In genomic region chr20:47237715-47238114, GRCh38 we compare ENCODE assay signal across 25 cellular contexts.
DNase-seq lines count a peak whose midpoint lies in the region; ATAC-seq and TF ChIP-seq lines count a peak whose summit lies in the region.
"Had no signal": no experiment of that assay in that cellular context is flagged by ENCODE, and none has a peak within 500 bp of the region (broad histone marks: within the 10 kb centered on the region; RNA-seq: fewer than 3 reads in every experiment).

No MANE protein-coding gene starts in this region.

- POLR2A ChIA-PET in MCF 10A (lab: Yijun Ruan, JAX) = no interaction called here

- ATAC-seq in heart left ventricle = no peak
- ATAC-seq: activated CD8-positive, alpha-beta memory T cell treated with anti-CD3 and anti-CD28 coated beads, Interleukin-2, amount 10 ng/mL, durations not matched to agents 7 days and 5 days; foreskin keratinocyte; left ventricle myocardium superior; natural killer cell treated with Interleukin-12 subunit alpha and Interleukin-12 subunit beta and Interleukin-15 and Interleukin-18, amount 100 ng/mL, for 72 hours; SK-N-SH treated with all-trans-retinoic acid at 6 μM for 48 hours had no signal

- 100% methylated on average over 4 of the region's 4 CpGs for WGBS in mammary epithelial cell (ENCODE audit: low coverage, missing lambda C conversion rate)
- WGBS in heart left ventricle, 4 donors = 91 to 99% (median 96%) methylated on average over 4 of the region's 4 CpGs

- no peak for TF ChIP-seq POLR2A in heart left ventricle (IDR thresholded peaks at IDR 0.05)

- H3K27ac ChIP-seq in mammary epithelial cell (ENCODE audit: insufficient read depth, low read depth, low read length) = no peak overlapping the region
- no peak overlapping the region for H3K27ac ChIP-seq in heart left ventricle
- H3K27ac ChIP-seq: foreskin keratinocyte, hepatocyte, pancreas, sigmoid colon had no signal

- H3K36me3 Mint-ChIP-seq in MCF 10A (ENCODE audit: insufficient read depth, unreplicated experiment) = peaks cover 100% of the 10 kb centered on the region

- peaks cover 38% of the 10 kb centered on the region for H3K36me3 ChIP-seq in mammary epithelial cell (ENCODE audit: insufficient read depth, low read length)
- H3K36me3 ChIP-seq in heart left ventricle = peaks cover 0 to 86% (median 65%) of the 10 kb centered on the region in 9 donors

- no peak for TF ChIP-seq CTCF in MCF 10A (IDR thresholded peaks at IDR 0.05; ENCODE audit: unreplicated experiment)
- no peak for TF ChIP-seq CTCF in mammary epithelial cell (conservative IDR thresholded peaks at IDR 0.05 in 1 of 2, IDR thresholded peaks at IDR 0.05 in 1 of 2; ENCODE audit: extremely low read depth in 1 of 2, insufficient read depth in 1 of 2, low read depth in 1 of 2, low read length in 2 of 2)
- no peak for TF ChIP-seq CTCF in heart left ventricle (IDR thresholded peaks at IDR 0.05)

- no peak overlapping the region for H3K4me2 ChIP-seq in mammary epithelial cell (ENCODE audit: insufficient read depth, low read depth, low read length)
- H3K4me2 ChIP-seq: hepatocyte had no signal

- H3K4me3 Mint-ChIP-seq in MCF 10A (ENCODE audit: unreplicated experiment) = no peak overlapping the region
- H3K4me3 Mint-ChIP-seq: activated CD8-positive, alpha-beta memory T cell treated with anti-CD3 and anti-CD28 coated beads, Interleukin-2, amount 10 ng/mL, durations not matched to agents 7 days and 5 days; activated naive CD8-positive, alpha-beta T cell treated with anti-CD3 and anti-CD28 coated beads for 36 hours; activated T-helper 1 cell treated with anti-CD3 and anti-CD28 coated beads, Interleukin-12 subunit alpha, Interleukin-12 subunit beta, Interleukin-2, Interleukin-4 antibody, amounts not matched to agents 30 ng/mL and 10 ng/mL and 1 ng/mL, durations not matched to agents 14 hours and 24 hours and 36 hours; natural killer cell treated with Interleukin-12 subunit alpha and Interleukin-12 subunit beta and Interleukin-15 and Interleukin-18, amount 100 ng/mL, for 72 hours had no signal

- dilution Hi-C loops in mammary epithelial cell (cut with HindIII; ENCODE audit: low sequenced_read_pairs) = no loop called here

- intact Hi-C loops in MCF 10A (cut with micrococcal nuclease) = no loop called here
- intact Hi-C loops in mammary epithelial cell (cut with micrococcal nuclease) = no loop called here
- intact Hi-C loops in head of caudate nucleus (cut with DNase I) = no loop called here
- intact Hi-C loops in heart left ventricle (cut with DNase I) = no loop called here

- H3K79me2 ChIP-seq in mammary epithelial cell (ENCODE audit: insufficient read depth, low read length) = peaks cover 27% of the 10 kb centered on the region

- CTCF ChIA-PET in MCF 10A (lab: Yijun Ruan, JAX) (no interaction called here), mammary epithelial cell (lab: Charles Lee; ENCODE audit: low non-redundant PET) (no interaction called here)

- peak overlapping the region; percentile 39 for H3K27ac Mint-ChIP-seq in MCF 10A (ENCODE audit: low read depth, unreplicated experiment)
- H3K27ac Mint-ChIP-seq: activated CD8-positive, alpha-beta memory T cell treated with anti-CD3 and anti-CD28 coated beads, Interleukin-2, amount 10 ng/mL, durations not matched to agents 7 days and 5 days; activated naive CD8-positive, alpha-beta T cell treated with anti-CD3 and anti-CD28 coated beads for 36 hours; activated T-helper 1 cell treated with anti-CD3 and anti-CD28 coated beads, Interleukin-12 subunit alpha, Interleukin-12 subunit beta, Interleukin-2, Interleukin-4 antibody, amounts not matched to agents 30 ng/mL and 10 ng/mL and 1 ng/mL, durations not matched to agents 14 hours and 24 hours and 36 hours had no signal

- DNase-seq in MCF 10A (ENCODE audit: unreplicated experiment) (no peak), mammary epithelial cell (no peak), amygdala (lab: John Stamatoyannopoulos, UW) (peak in 29 of 56 donors; percentile 8 to 79 (median 36)), head of caudate nucleus (peak in 34 of 42 donors; percentile 24 to 91 (median 64)), heart left ventricle (no peak), islet precursor cell (no peak), NCI-H1417 (lab: John Stamatoyannopoulos, UW) (no peak)
- DNase-seq: ACHN; activated CD4-positive, alpha-beta T cell treated with anti-CD3 and anti-CD28 coated beads, Interleukin-2, amount 50 U/mL, for 1 hour; activated CD8-positive, alpha-beta memory T cell treated with anti-CD3 and anti-CD28 coated beads, Interleukin-2, amount 10 ng/mL, durations not matched to agents 7 days and 5 days; activated naive CD8-positive, alpha-beta T cell treated with anti-CD3 and anti-CD28 coated beads for 36 hours; effector CD8-positive, alpha-beta T cell; left ventricle myocardium superior; NCI-H1092 treated with DMSO at 0.1 percent for 48 hours; NCI-H2029 treated with DMSO at 0.1 percent for 48 hours; NCI-H345; NCI-H82; pancreas; sigmoid colon had no signal

- H3K9ac ChIP-seq in mammary epithelial cell (ENCODE audit: insufficient read depth, low read length) = no peak overlapping the region

- H3K27me3 ChIP-seq in mammary epithelial cell (ENCODE audit: insufficient read depth, low read length) = no peaks in the 10 kb centered on the region
- no peaks in the 10 kb centered on the region for H3K27me3 ChIP-seq in heart left ventricle
- H3K27me3 ChIP-seq: foreskin keratinocyte, hepatocyte, pancreas, sigmoid colon had no signal

- in situ Hi-C loops in mammary epithelial cell (cut with MboI; ENCODE audit: low sequenced_read_pairs in 2 of 2) = no loop called here

- H3K9me3 ChIP-seq in mammary epithelial cell (replicated peaks; ENCODE audit: insufficient read depth, low read length) (no peaks in the 10 kb centered on the region), heart left ventricle (no peaks in the 10 kb centered on the region)
- H3K9me3 ChIP-seq: HAP-1, pancreas, sigmoid colon had no signal

- no peak overlapping the region for H2AFZ ChIP-seq in mammary epithelial cell (ENCODE audit: low read depth, low read length)
- H2AFZ ChIP-seq: hepatocyte had no signal

- peaks cover 5% of the 10 kb centered on the region for H3K4me1 Mint-ChIP-seq in MCF 10A (ENCODE audit: insufficient read depth, unreplicated experiment)
- H3K4me1 Mint-ChIP-seq: activated CD8-positive, alpha-beta memory T cell treated with anti-CD3 and anti-CD28 coated beads, Interleukin-2, amount 10 ng/mL, durations not matched to agents 7 days and 5 days; activated naive CD8-positive, alpha-beta T cell treated with anti-CD3 and anti-CD28 coated beads for 36 hours had no signal

- BruUV-seq in MCF 10A (replicated peaks; lab: Mats Ljungman, UMichigan) = no TSS peak
- BruUV-seq in mammary epithelial cell (replicated peaks; lab: Mats Ljungman, UMichigan) = no TSS peak

- H3K9me3 Mint-ChIP-seq in MCF 10A (ENCODE audit: unreplicated experiment) = no peaks in the 10 kb centered on the region
- H3K9me3 Mint-ChIP-seq: activated naive CD8-positive, alpha-beta T cell treated with anti-CD3 and anti-CD28 coated beads for 36 hours; activated T-helper 1 cell treated with anti-CD3 and anti-CD28 coated beads, Interleukin-12 subunit alpha, Interleukin-12 subunit beta, Interleukin-2, Interleukin-4 antibody, amounts not matched to agents 30 ng/mL and 10 ng/mL and 1 ng/mL, durations not matched to agents 14 hours and 24 hours and 36 hours; natural killer cell treated with Interleukin-12 subunit alpha and Interleukin-12 subunit beta and Interleukin-15 and Interleukin-18, amount 100 ng/mL, for 72 hours had no signal

- no peak overlapping the region for H3K4me3 ChIP-seq in mammary epithelial cell (replicated peaks in 1 of 3; ENCODE audit: insufficient read depth in 1 of 3, low read depth in 2 of 3, low read length in 3 of 3)
- H3K4me3 ChIP-seq in heart left ventricle = no peak overlapping the region
- H3K4me3 ChIP-seq: HAP-1, hepatocyte, pancreas, sigmoid colon had no signal

- no peaks in the 10 kb centered on the region for H4K20me1 ChIP-seq in mammary epithelial cell (ENCODE audit: insufficient read depth, low read length)

- peaks cover 3% of the 10 kb centered on the region for H3K4me1 ChIP-seq in mammary epithelial cell (ENCODE audit: insufficient read depth, low read length)
- peaks cover 0 to 7% (median 5%) of the 10 kb centered on the region in 12 donors for H3K4me1 ChIP-seq in heart left ventricle
- H3K4me1 ChIP-seq: foreskin keratinocyte, HAP-1, sigmoid colon had no signal

- no peaks in the 10 kb centered on the region for H3K27me3 Mint-ChIP-seq in MCF 10A (ENCODE audit: insufficient read depth, unreplicated experiment)
- H3K27me3 Mint-ChIP-seq: activated CD8-positive, alpha-beta memory T cell treated with anti-CD3 and anti-CD28 coated beads, Interleukin-2, amount 10 ng/mL, durations not matched to agents 7 days and 5 days; activated naive CD8-positive, alpha-beta T cell treated with anti-CD3 and anti-CD28 coated beads for 36 hours; natural killer cell treated with Interleukin-12 subunit alpha and Interleukin-12 subunit beta and Interleukin-15 and Interleukin-18, amount 100 ng/mL, for 72 hours had no signal

Comparison
In these comparisons a context has a peak if more than half of its experiments do, and no peak if none do; other contexts are left out.
1. DNase-seq: peak in amygdala (29 of 56) and head of caudate nucleus (34 of 42); none in MCF 10A (single experiment), mammary epithelial cell (single experiment), heart left ventricle (0 of 5), islet precursor cell (single experiment) and NCI-H1417 (0 of 3).